Comparison of ENCODE assay signal across 21 cellular contexts in genomic region chr4:185099940-185100339, GRCh38. TPM values are rescaled to one million over a fixed set of nuclear protein-coding genes. Genes with fewer than 3 reads are reported as not detected.
DNase-seq lines count a peak whose midpoint lies in the region; ATAC-seq and TF ChIP-seq lines count a peak whose summit lies in the region.
"Had no signal": no experiment of that assay in that cellular context is flagged by ENCODE, and none has a peak within 500 bp of the region (broad histone marks: within the 10 kb centered on the region; RNA-seq: fewer than 3 reads in every experiment).

No MANE protein-coding gene starts in this region.

- H3K9ac ChIP-seq in mesendoderm (ENCODE audit: low read length), result no peak overlapping the region
- H3K9ac ChIP-seq: BLaER1 treated with 17β-estradiol and CSF1 and Interleukin-3, amounts not matched to agents 10 nM and 100 nM; GM23248 had no signal

- no peak overlapping the region for H3K23ac ChIP-seq in mesendoderm (ENCODE audit: low read length)

- CTCF ChIA-PET in WTC11 (lab: Charles Lee) (interaction anchor here (0.5 to 2.2 kb wide), 6 partner anchors 16 to 84 kb away, joined by 3 to 10 read pairs (median 4); partner anchors contain the start of gene SLC25A4), PC-9 (lab: Charles Lee) (no interaction called here)

- H3K4me3 ChIP-seq in GM23338 (no peak overlapping the region), mesendoderm (ENCODE audit: low read length) (no peak overlapping the region), PC-9 (no peak overlapping the region)
- H3K4me3 ChIP-seq: A549; BLaER1 treated with 17β-estradiol and CSF1 and Interleukin-3, amounts not matched to agents 10 nM and 100 nM; GM23248 had no signal

- no peak overlapping the region for H2BK5ac ChIP-seq in mesendoderm (ENCODE audit: low read length)

- H3K4me1 Mint-ChIP-seq in GM23338 (peaks cover 18% of the 10 kb centered on the region), WTC11 (peaks cover 21% of the 10 kb centered on the region)
- H3K4me1 Mint-ChIP-seq in stimulated activated effector memory CD8-positive, alpha-beta T cell treated with anti-CD3 and anti-CD28 coated beads, Interleukin-12 subunit alpha, Interleukin-12 subunit beta, amount 100 ng/mL, for 72 hours, result no peaks in the 10 kb centered on the region
- H3K4me1 Mint-ChIP-seq: CD14-positive monocyte; CD8-positive, alpha-beta memory T cell had no signal

- H3K27me3 Mint-ChIP-seq in GM23338 (ENCODE audit: insufficient read depth, low read depth, poor library complexity), result peaks cover 8% of the 10 kb centered on the region
- H3K27me3 Mint-ChIP-seq in WTC11 (ENCODE audit: low read depth), result no peaks in the 10 kb centered on the region

- no peaks in the 10 kb centered on the region for H3K36me3 ChIP-seq in GM23338 (ENCODE audit: insufficient read depth)
- H3K36me3 ChIP-seq in mesendoderm (ENCODE audit: control insufficient read depth, insufficient read depth, low read length), result no peaks in the 10 kb centered on the region
- no peaks in the 10 kb centered on the region for H3K36me3 ChIP-seq in PC-9 (ENCODE audit: low read depth)
- H3K36me3 ChIP-seq: BE2C; BLaER1 treated with 17β-estradiol and CSF1 and Interleukin-3, amounts not matched to agents 10 nM and 100 nM had no signal

- no peaks in the 10 kb centered on the region for H3K9me3 ChIP-seq in PC-9 (ENCODE audit: insufficient read depth, low read depth)
- H3K9me3 ChIP-seq: A549; BE2C; BLaER1 treated with 17β-estradiol and CSF1 and Interleukin-3, amounts not matched to agents 10 nM and 100 nM had no signal

- H3K4me3 Mint-ChIP-seq in GM23338 (no peak overlapping the region), WTC11 (no peak overlapping the region)
- no peak overlapping the region for H3K4me3 Mint-ChIP-seq in stimulated activated effector memory CD8-positive, alpha-beta T cell treated with anti-CD3 and anti-CD28 coated beads, Interleukin-12 subunit alpha, Interleukin-12 subunit beta, amount 100 ng/mL, for 72 hours
- H3K4me3 Mint-ChIP-seq: CD14-positive monocyte; CD4-positive, alpha-beta T cell; CD8-positive, alpha-beta memory T cell had no signal

- H3K27me3 ChIP-seq in GM23338 (ENCODE audit: insufficient read depth) (no peaks in the 10 kb centered on the region), mesendoderm (ENCODE audit: insufficient read depth, low read length, poor library complexity) (no peaks in the 10 kb centered on the region), PC-9 (ENCODE audit: insufficient read depth, low read depth) (no peaks in the 10 kb centered on the region)
- H3K27me3 ChIP-seq: BE2C; BLaER1 treated with 17β-estradiol and CSF1 and Interleukin-3, amounts not matched to agents 10 nM and 100 nM had no signal

- H3K56ac ChIP-seq in mesendoderm (ENCODE audit: low read length), result peak overlapping the region; percentile 44

- H4K8ac ChIP-seq in mesendoderm (ENCODE audit: low read depth, low read length), result no peak overlapping the region

- H4K5ac ChIP-seq in mesendoderm (ENCODE audit: low read length), result no peak overlapping the region

- no peak overlapping the region for H3K27ac Mint-ChIP-seq in GM23338
- no peak overlapping the region; the same call in 1 of the 2 replicates for H3K27ac Mint-ChIP-seq in WTC11
- no peak overlapping the region for H3K27ac Mint-ChIP-seq in stimulated activated effector memory CD8-positive, alpha-beta T cell treated with anti-CD3 and anti-CD28 coated beads, Interleukin-12 subunit alpha, Interleukin-12 subunit beta, amount 100 ng/mL, for 72 hours
- H3K27ac Mint-ChIP-seq: CD14-positive monocyte; CD4-positive, alpha-beta T cell; CD8-positive, alpha-beta memory T cell had no signal

- no peak overlapping the region for H3K18ac ChIP-seq in mesendoderm (ENCODE audit: low read length)

- no peak for ATAC-seq in GM23338
- no peak for ATAC-seq in WTC11
- ATAC-seq in stimulated activated effector memory CD8-positive, alpha-beta T cell treated with anti-CD3 and anti-CD28 coated beads, Interleukin-12 subunit alpha, Interleukin-12 subunit beta, amount 100 ng/mL, for 72 hours, result peak; percentile 21
- no peak for ATAC-seq in HG03565 (IDR thresholded peaks at IDR 0.05; ENCODE audit: unreplicated experiment)
- ATAC-seq: A549 had no signal

- H2AK5ac ChIP-seq in mesendoderm (ENCODE audit: low read length), result no peak overlapping the region

- H3K79me1 ChIP-seq in mesendoderm (ENCODE audit: low read length), result no peaks in the 10 kb centered on the region

- intact Hi-C loops in PC-9 (cut with micrococcal nuclease; ENCODE audit: unreplicated experiment), result loop anchor here (5.0 kb wide), 2 partner anchors 58 to 838 kb away; no protein-coding TSS in a partner anchor

- H3K9me2 ChIP-seq in GM23338 (ENCODE audit: insufficient read depth), result no peaks in the 10 kb centered on the region
- no peaks in the 10 kb centered on the region for H3K9me2 ChIP-seq in PC-9 (ENCODE audit: insufficient read depth)

- peaks cover 6% of the 10 kb centered on the region; the same call in 1 of the 2 replicates for H3K4me1 ChIP-seq in GM23338 (ENCODE audit: insufficient read depth)
- no peaks in the 10 kb centered on the region for H3K4me1 ChIP-seq in mesendoderm (ENCODE audit: control insufficient read depth, low read depth, low read length)
- no peaks in the 10 kb centered on the region for H3K4me1 ChIP-seq in PC-9 (replicated peaks; ENCODE audit: insufficient read depth)
- H3K4me1 ChIP-seq: A549; BLaER1 treated with 17β-estradiol and CSF1 and Interleukin-3, amounts not matched to agents 10 nM and 100 nM had no signal

- no CpG with 5 or more reads among the region's 8 CpGs for WGBS in mesendoderm (ENCODE audit: extremely low coverage, insufficient coverage, low lambda C conversion rate)

- no peaks in the 10 kb centered on the region for H3K9me3 Mint-ChIP-seq in GM23338
- H3K9me3 Mint-ChIP-seq in WTC11, result no peaks in the 10 kb centered on the region
- no peaks in the 10 kb centered on the region for H3K9me3 Mint-ChIP-seq in stimulated activated effector memory CD8-positive, alpha-beta T cell treated with anti-CD3 and anti-CD28 coated beads, Interleukin-12 subunit alpha, Interleukin-12 subunit beta, amount 100 ng/mL, for 72 hours
- H3K9me3 Mint-ChIP-seq: CD4-positive, alpha-beta T cell; CD8-positive, alpha-beta memory T cell had no signal

- H2AFZ ChIP-seq in GM23338, result peak overlapping the region; percentile 11; the same call in 1 of the 2 replicates
- H2AFZ ChIP-seq in PC-9, result no peak overlapping the region
- H2AFZ ChIP-seq: GM23248 had no signal

- H3K4ac ChIP-seq in mesendoderm (ENCODE audit: low read depth, low read length), result no peak overlapping the region

- DNase-seq in GM23338 (ENCODE audit: low spot score) (no peak), WTC11 (ENCODE audit: low spot score) (no peak), mesendoderm (no peak), PC-9 (no peak)
- DNase-seq in stimulated activated effector memory CD8-positive, alpha-beta T cell treated with anti-CD3 and anti-CD28 coated beads, Interleukin-12 subunit alpha, Interleukin-12 subunit beta, amount 100 ng/mL, for 72 hours (ENCODE audit: low spot score in 2 of 2), result peak in 1 of 2 donors; percentile 33
- DNase-seq in effector CD4-positive, alpha-beta T cell, result no peak
- DNase-seq: 8988T; ACHN; AML-193; CD4-positive, alpha-beta T cell; CD8-positive, alpha-beta memory T cell; DMS 273 treated with DMSO at 0.1 percent for 48 hours; DMS79 treated with DMSO at 0.1 percent for 48 hours; GF-D8; GM23248; HCEC 1CT had no signal

- H3K4me2 ChIP-seq in GM23338 (no peak overlapping the region), mesendoderm (ENCODE audit: low read length) (no peak overlapping the region), PC-9 (no peak overlapping the region)
- H3K4me2 ChIP-seq: A549; BLaER1 treated with 17β-estradiol and CSF1 and Interleukin-3, amounts not matched to agents 10 nM and 100 nM had no signal

- H3K79me2 ChIP-seq in GM23338 (replicated peaks; ENCODE audit: insufficient read depth) (no peaks in the 10 kb centered on the region), mesendoderm (ENCODE audit: control insufficient read depth, insufficient read depth, low read length) (no peaks in the 10 kb centered on the region), PC-9 (ENCODE audit: low read depth) (no peaks in the 10 kb centered on the region)

- no peak for TF ChIP-seq CTCF in GM23338 (conservative IDR thresholded peaks at IDR 0.05; ENCODE audit: low read depth in 2 of 2)
- TF ChIP-seq CTCF in WTC11 (IDR thresholded peaks at IDR 0.05), result no peak
- TF ChIP-seq CTCF in PC-9 (conservative IDR thresholded peaks at IDR 0.05), result no peak

- H3K36me3 Mint-ChIP-seq in GM23338 (ENCODE audit: low read depth) (no peaks in the 10 kb centered on the region), WTC11 (no peaks in the 10 kb centered on the region)
- H3K36me3 Mint-ChIP-seq in stimulated activated effector memory CD8-positive, alpha-beta T cell treated with anti-CD3 and anti-CD28 coated beads, Interleukin-12 subunit alpha, Interleukin-12 subunit beta, amount 100 ng/mL, for 72 hours, result no peaks in the 10 kb centered on the region
- H3K36me3 Mint-ChIP-seq: CD14-positive monocyte; CD8-positive, alpha-beta memory T cell had no signal

- no peaks in the 10 kb centered on the region for H4K20me1 ChIP-seq in GM23338 (replicated peaks; ENCODE audit: insufficient read depth)
- no peaks in the 10 kb centered on the region for H4K20me1 ChIP-seq in PC-9 (ENCODE audit: insufficient read depth)
- H4K20me1 ChIP-seq: BLaER1 treated with 17β-estradiol and CSF1 and Interleukin-3, amounts not matched to agents 10 nM and 100 nM had no signal

- no TSS peak for BruUV-seq in PC-9 (replicated peaks; lab: Mats Ljungman, UMichigan)

- POLR2A ChIA-PET in WTC11 (lab: Charles Lee), result no interaction called here
- POLR2A ChIA-PET in PC-9 (lab: Charles Lee; ENCODE audit: unreplicated experiment), result no interaction called here

- H3F3A ChIP-seq in GM23338 (replicated peaks; ENCODE audit: low read depth) (no peaks in the 10 kb centered on the region), PC-9 (ENCODE audit: insufficient read depth, low read depth) (no peaks in the 10 kb centered on the region)

- H2BK15ac ChIP-seq in mesendoderm (replicated peaks; ENCODE audit: low read depth), result no peak overlapping the region

- H2BK120ac ChIP-seq in mesendoderm (ENCODE audit: low read depth, low read length), result no peak overlapping the region

- H3K27ac ChIP-seq in GM23338 (ENCODE audit: low read depth), result no peak overlapping the region
- H3K27ac ChIP-seq in mesendoderm (ENCODE audit: low read depth, low read length), result no peak overlapping the region
- H3K27ac ChIP-seq in PC-9, result no peak overlapping the region
- H3K27ac ChIP-seq: A549; BLaER1 treated with 17β-estradiol and CSF1 and Interleukin-3, amounts not matched to agents 10 nM and 100 nM; GM23248 had no signal

TF ChIP-seq in WTC11, 78 proteins besides CTCF, POLR2A, EP300 and RAD21:
- TF ChIP-seq ZNF263 (CRISPR knock-in tag; IDR thresholded peaks at IDR 0.05; ENCODE audit: low read depth) (peak; percentile 80), FOXP1 (CRISPR knock-in tag; IDR thresholded peaks at IDR 0.05; ENCODE audit: borderline replicate concordance) (no peak)

RNA-seq across cellular contexts. Expression of gene SLC25A4, which starts 43.1 kb away (rescaled TPM):
- 43.3 and 43.6 TPM in 2 replicates for total RNA-seq in GM23338 (2014; rRNA removed; shearing (Covaris generic))
- polyA plus RNA-seq in GM23338 (2016; fragmentation: Nextera tagmentation; extraction: Ambion mirVana), result 62.8 and 66.5 TPM in 2 replicates
- total RNA-seq in WTC11 (2021) (40.2 to 44.6 TPM (median 43.9 TPM) in 3 replicates), PC-9 (2021) (15.6 and 15.9 TPM in 2 replicates)
- polyA plus RNA-seq in mesendoderm (2013, experiment 1 of 2), result 13.9 TPM
- polyA plus RNA-seq in mesendoderm (2013, experiment 2 of 2), result 14.2 TPM
